8 cellular contexts compared by ENCODE assay signal in the genomic region with DNA sequence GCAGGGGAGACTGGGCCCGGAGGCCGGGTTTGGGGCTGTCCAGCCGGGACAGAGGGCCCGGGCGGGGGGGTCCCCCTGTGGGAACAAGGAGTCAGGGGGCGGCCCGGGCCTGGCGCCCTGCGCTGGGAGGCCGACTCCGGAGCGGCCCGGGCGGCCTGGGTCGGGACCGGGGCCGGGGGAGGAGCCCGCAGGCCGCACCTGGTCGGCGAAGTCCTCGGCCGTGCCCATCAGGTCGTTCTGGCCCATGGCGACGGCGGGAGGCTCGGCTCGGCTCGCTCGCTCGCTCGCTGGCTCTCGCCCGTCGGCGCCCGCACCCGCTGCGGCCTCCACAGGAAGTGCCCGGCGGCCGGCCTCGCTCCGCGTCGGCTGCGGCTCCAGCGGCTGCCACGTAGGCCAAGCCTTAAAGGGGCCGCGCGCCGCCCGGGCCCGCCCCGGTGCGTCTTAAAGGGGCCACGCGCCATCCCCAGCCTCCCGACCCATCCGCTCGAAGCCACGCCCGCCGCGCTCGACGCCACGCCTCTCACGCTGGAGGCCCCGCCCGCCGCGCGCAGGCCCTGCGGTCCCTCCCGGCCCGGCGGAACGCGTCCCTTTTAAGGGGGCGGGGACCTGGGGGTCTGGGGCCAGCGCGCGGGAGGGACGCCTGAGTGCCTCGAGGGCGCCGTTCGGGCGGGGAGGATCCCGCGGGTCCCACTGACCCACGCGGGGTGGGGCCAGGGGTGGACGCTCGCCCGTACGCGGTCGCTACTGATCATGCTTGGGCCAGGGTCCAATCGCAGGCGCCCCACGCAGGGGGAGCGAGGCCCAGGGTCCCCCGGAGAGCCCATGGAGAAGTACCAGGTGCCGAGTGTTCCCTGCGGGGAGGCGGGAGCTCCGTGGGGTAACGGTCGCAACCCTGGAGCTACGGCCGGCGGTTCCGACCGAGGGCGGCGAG. TPM values are rescaled to one million over a fixed set of nuclear protein-coding genes. Genes with fewer than 3 reads are reported as not detected.
DNase-seq lines count a peak whose midpoint lies in the region; ATAC-seq and TF ChIP-seq lines count a peak whose summit lies in the region.

A gene (plus strand): TSS at position 643 of the 931 bp plus-strand sequence. CDS start 108 bp downstream, at position 751.
A gene (minus strand): TSS at position 337 of the 931 bp plus-strand sequence. CDS start 91 bp downstream, at position 246.

- H3K9me3 ChIP-seq in liver (ENCODE audit: control insufficient read depth in 4 of 4, low read length in 3 of 4) = no peaks in the 10 kb centered on the region

- no peaks in the 10 kb centered on the region for H3K9me3 Mint-ChIP-seq in dendritic cell treated with granulocyte-macrophage colony-stimulating factor and Interleukin-4, amounts not matched to agents 40 ng/mL and 50 ng/mL, for 4 days

- H3K27ac ChIP-seq in liver (ENCODE audit: low read depth in 1 of 2, low read length in 2 of 2) = peak within 1 kb of the TSS; percentile 94

- peaks cover 34% of the 10 kb centered on the region for H3K36me3 Mint-ChIP-seq in dendritic cell treated with granulocyte-macrophage colony-stimulating factor and Interleukin-4, amounts not matched to agents 40 ng/mL and 50 ng/mL, for 4 days (ENCODE audit: low read depth)

- ATAC-seq in GM19438 (IDR thresholded peaks at IDR 0.05; ENCODE audit: low read depth, unreplicated experiment) (peak; percentile 78), HG03565 (IDR thresholded peaks at IDR 0.05; ENCODE audit: unreplicated experiment) (peak; percentile 78)

- peaks cover 0 to 4% (median 2%) of the 10 kb centered on the region in 4 donors for H3K36me3 ChIP-seq in liver (ENCODE audit: control insufficient read depth in 4 of 4, insufficient read depth in 3 of 4, low read depth in 1 of 4, low read length in 3 of 4)

- H3K27ac Mint-ChIP-seq in dendritic cell treated with granulocyte-macrophage colony-stimulating factor and Interleukin-4, amounts not matched to agents 40 ng/mL and 50 ng/mL, for 4 days = peak within 1 kb of the TSS; percentile 94

- no peaks in the 10 kb centered on the region for H3K27me3 ChIP-seq in liver (ENCODE audit: control insufficient read depth in 4 of 4, insufficient read depth in 4 of 4, low read length in 3 of 4)

- H3K4me1 Mint-ChIP-seq in dendritic cell treated with granulocyte-macrophage colony-stimulating factor and Interleukin-4, amounts not matched to agents 40 ng/mL and 50 ng/mL, for 4 days (ENCODE audit: low read depth) = peaks cover 41% of the 10 kb centered on the region

- no peak for TF ChIP-seq CTCF in liver (IDR thresholded peaks at IDR 0.05; ENCODE audit: low read depth, low read length, missing input control)

- WGBS in liver = under 1% methylated on average over 120 of the region's 120 CpGs

- peak within 1 kb of the TSS; percentile 92 to 99 for H3K9ac ChIP-seq in liver (ENCODE audit: low read depth in 1 of 2, low read length in 2 of 2)

- intact Hi-C loops in dendritic cell treated with granulocyte-macrophage colony-stimulating factor and Interleukin-4, amounts not matched to agents 40 ng/mL and 50 ng/mL, for 4 days (cut with micrococcal nuclease) = no loop called here

- H3K27me3 Mint-ChIP-seq in dendritic cell treated with granulocyte-macrophage colony-stimulating factor and Interleukin-4, amounts not matched to agents 40 ng/mL and 50 ng/mL, for 4 days = peaks cover 2% of the 10 kb centered on the region

- peaks cover 17 to 44% (median 33%) of the 10 kb centered on the region in 4 donors for H3K4me1 ChIP-seq in liver (ENCODE audit: control insufficient read depth in 4 of 4, insufficient read depth in 4 of 4, low read length in 3 of 4)

- TF ChIP-seq RAD21 in liver (IDR thresholded peaks at IDR 0.05) = no peak

- DNase-seq in CD1c-positive myeloid dendritic cell (ENCODE audit: extremely low spot score) (peak; percentile 98), NCI-H748 (lab: John Stamatoyannopoulos, UW; ENCODE audit: unreplicated experiment) (peak; percentile 97)
- DNase-seq in activated CD4-positive, alpha-beta T cell treated with anti-CD3 and anti-CD28 coated beads, Interleukin-2, amount 50 U/mL, for 24 hours (ENCODE audit: low read depth in 1 of 2, low spot score in 1 of 2) = peak; percentile 90 to 96
- DNase-seq in stimulated activated CD4-positive, alpha-beta T cell treated with anti-CD3 and anti-CD28 coated beads, Interleukin-2, amount 100 ng/mL, for 48 hours = peak; percentile 95 to 98

- H3K4me3 Mint-ChIP-seq in dendritic cell treated with granulocyte-macrophage colony-stimulating factor and Interleukin-4, amounts not matched to agents 40 ng/mL and 50 ng/mL, for 4 days = peak within 1 kb of the TSS; percentile 97

- peak within 1 kb of the TSS; percentile 75 to 97 (median 96) for H3K4me3 ChIP-seq in liver (ENCODE audit: low read depth in 1 of 3, low read length in 3 of 3)

TF ChIP-seq in liver, 16 proteins besides CTCF, POLR2A, EP300 and RAD21:
- no peak for TF ChIP-seq SP1 (IDR thresholded peaks at IDR 0.05)
- peak in 1 of 2 donors; percentile 60 for TF ChIP-seq GABPA (IDR thresholded peaks at IDR 0.05 in 1 of 2, conservative IDR thresholded peaks at IDR 0.05 in 1 of 2)
TF ChIP-seq in liver: peak in this region for 1.

RNA-seq across cellular contexts. Expression of the first gene that starts in this region (rescaled TPM):
- under 1 TPM; 0.25 to 0.37 TPM for total RNA-seq in liver
- polyA plus RNA-seq in liver = under 1 TPM; 0.28 to 0.85 TPM

RNA-seq across cellular contexts. Expression of the second gene that starts in this region (rescaled TPM):
- 100 to 1,000 TPM; 196 to 386 TPM for total RNA-seq in liver
- 100 to 1,000 TPM; 142 to 238 TPM for polyA plus RNA-seq in liver

Comparison
In these comparisons a context has a peak if more than half of its experiments do, and no peak if none do; other contexts are left out.
1. Peak in every context shown above with its lines: DNase-seq, ATAC-seq, H3K4me3 ChIP-seq and H3K27ac ChIP-seq.